Comparison of ENCODE assay signal across 1 cellular context in genomic region chr9:15475923-15476536, GRCh38.
TF ChIP-seq lines count a peak whose summit lies in the region.

No MANE protein-coding gene starts in this region.

TF ChIP-seq in GM12878, 131 proteins besides CTCF, POLR2A, EP300 and RAD21:
- 0 out of 2 replicates have a peak, but pooled peaks have one; percentile 23 for TF ChIP-seq CREB1 (IDR thresholded peaks at IDR 0.05; ENCODE audit: low read depth)
- TF ChIP-seq PML (IDR thresholded peaks at IDR 0.05; ENCODE audit: low read length) = peak; percentile 44; the same call in 1 of the 2 replicates
- peak; percentile 68; the same call in 1 of the 2 replicates for TF ChIP-seq FOXM1 (IDR thresholded peaks at IDR 0.05; ENCODE audit: low read depth, low read length)
- peak; percentile 68 for TF ChIP-seq MEF2A (IDR thresholded peaks at IDR 0.05; ENCODE audit: insufficient read depth, low read depth, low read length)
- peak; percentile 23; the same call in 1 of the 2 replicates for TF ChIP-seq BCL11A (IDR thresholded peaks at IDR 0.05; ENCODE audit: low read depth, low read length)
- peak; percentile 87 for TF ChIP-seq NFIC (IDR thresholded peaks at IDR 0.05; ENCODE audit: low read depth, low read length)
- TF ChIP-seq IKZF1 (conservative IDR thresholded peaks at IDR 0.05) = peak; percentile 55
- TF ChIP-seq POLR2AphosphoS5 (IDR thresholded peaks at IDR 0.05; ENCODE audit: low read length) = peak; percentile 44; the same call in 1 of the 2 replicates
- peak; percentile 55; the same call in 1 of the 2 replicates for TF ChIP-seq CBFB (IDR thresholded peaks at IDR 0.05; ENCODE audit: low read depth)
- peak; percentile 87 for TF ChIP-seq RUNX3 (IDR thresholded peaks at IDR 0.05; ENCODE audit: low read length)
- TF ChIP-seq ETV6 (conservative IDR thresholded peaks at IDR 0.05 in 1 of 2, IDR thresholded peaks at IDR 0.05 in 1 of 2; ENCODE audit: borderline replicate concordance in 1 of 2, low read depth in 1 of 2) = peak in 1 of 2 experiments; percentile 16; a peak in 1 of 4 replicates
- no peak for TF ChIP-seq ZBTB4 (CRISPR knock-in tag; IDR thresholded peaks at IDR 0.05)
- TF ChIP-seq ZNF217 (IDR thresholded peaks at IDR 0.05) = 0 out of 2 replicates have a peak, but pooled peaks have one; percentile 61
- no peak for TF ChIP-seq YBX1 (IDR thresholded peaks at IDR 0.05)
- TF ChIP-seq KAT2A (conservative IDR thresholded peaks at IDR 0.05; ENCODE audit: control insufficient read depth, low read depth, low read length) = no peak
- peak; percentile 57 for TF ChIP-seq JUNB (IDR thresholded peaks at IDR 0.05)
- peak; percentile 55 for TF ChIP-seq MEF2B (IDR thresholded peaks at IDR 0.05; ENCODE audit: partially characterized antibody, poor library complexity, severe bottlenecking)
- TF ChIP-seq TAF1 (IDR thresholded peaks at IDR 0.05; ENCODE audit: borderline replicate concordance, low read depth, low read length) = no peak
- TF ChIP-seq LARP7 (IDR thresholded peaks at IDR 0.05) = no peak
- TF ChIP-seq ZBTB11 (CRISPR knock-in tag; IDR thresholded peaks at IDR 0.05) = no peak
- TF ChIP-seq ZBED1 (IDR thresholded peaks at IDR 0.05; ENCODE audit: borderline replicate concordance) = peak; percentile 46; the same call in 1 of the 2 replicates
- TF ChIP-seq CBX5 (IDR thresholded peaks at IDR 0.05; ENCODE audit: low read depth) = 0 out of 2 replicates have a peak, but pooled peaks have one; percentile 20
- no peak for TF ChIP-seq ZNF274 (IDR thresholded peaks at IDR 0.05; ENCODE audit: insufficient read depth, insufficient read length)
- peak; percentile 46 to 48; a peak in 1 of 4 replicates for TF ChIP-seq IKZF2 (IDR thresholded peaks at IDR 0.05)
- TF ChIP-seq NR2F1 (conservative IDR thresholded peaks at IDR 0.05) = no peak
- TF ChIP-seq KLF5 (IDR thresholded peaks at IDR 0.05; ENCODE audit: partially characterized antibody) = no peak
- peak; percentile 49; the same call in 1 of the 2 replicates for TF ChIP-seq CREM (IDR thresholded peaks at IDR 0.05; ENCODE audit: low read depth)
- TF ChIP-seq ATF2 (IDR thresholded peaks at IDR 0.05; ENCODE audit: low read length) = peak; percentile 57
- TF ChIP-seq SUPT20H (IDR thresholded peaks at IDR 0.05; ENCODE audit: borderline replicate concordance, control insufficient read depth, low read depth, low read length) = no peak
